ENCODE assay signal across 18 cellular contexts in genomic region chr1:67401443-67401842, GRCh38.
"Had no signal": no experiment of that assay in that cellular context is flagged by ENCODE, and none has a peak within 500 bp of the region (broad histone marks: within the 10 kb centered on the region; RNA-seq: fewer than 3 reads in every experiment).

No MANE protein-coding gene starts in this region.

- H3K9me3 ChIP-seq: body of pancreas, lower lobe of right lung, right lobe of liver, testis, upper lobe of right lung had no signal

- H3K36me3 ChIP-seq: lower lobe of right lung, upper lobe of right lung had no signal

- H3K27me3 ChIP-seq: body of pancreas, right lobe of liver, testis, upper lobe of right lung had no signal

- H3K4me1 ChIP-seq: right lobe of liver, testis had no signal

- H3K27ac ChIP-seq: body of pancreas, coronary artery, lower lobe of right lung, right lobe of liver, testis, upper lobe of right lung had no signal

- H3K4me3 ChIP-seq: body of pancreas, coronary artery, lower lobe of right lung, right lobe of liver, testis, upper lobe of right lung had no signal

- DNase-seq: activated CD4-positive, alpha-beta T cell treated with anti-CD3 and anti-CD28 coated beads, Interleukin-2, amount 50 U/mL, for 4 hours; activated CD4-positive, CD25-positive, alpha-beta regulatory T cell treated with anti-CD3 and anti-CD28 coated beads, Interleukin-2, amount 50 U/mL, for 72 hours; activated naive CD4-positive, alpha-beta T cell treated with Interleukin-2 at 50 U/mL for 16 hours; activated T-cell treated with anti-CD3 and anti-CD28 coated beads, Interleukin-2, amount 50 U/mL, for 1 hour; amniotic stem cell; body of pancreas; central memory CD4-positive, alpha-beta T cell; effector CD8-positive, alpha-beta T cell; hippocampal formation; lower lobe of right lung; naive thymus-derived CD8-positive, alpha-beta T cell; nucleus accumbens; right lobe of liver; stimulated activated CD4-positive, alpha-beta T cell treated with anti-CD3 and anti-CD28 coated beads, Interleukin-2, amount 100 ng/mL, for 24 hours; stimulated activated naive CD4-positive, alpha-beta T cell treated with Interleukin-2 at 50 U/mL for 16 hours; testis; upper lobe of right lung had no signal

- ATAC-seq: body of pancreas; lower lobe of right lung; naive thymus-derived CD8-positive, alpha-beta T cell; upper lobe of right lung had no signal
